Comparison of ENCODE assay signal across 1 cellular context in the genomic region with DNA sequence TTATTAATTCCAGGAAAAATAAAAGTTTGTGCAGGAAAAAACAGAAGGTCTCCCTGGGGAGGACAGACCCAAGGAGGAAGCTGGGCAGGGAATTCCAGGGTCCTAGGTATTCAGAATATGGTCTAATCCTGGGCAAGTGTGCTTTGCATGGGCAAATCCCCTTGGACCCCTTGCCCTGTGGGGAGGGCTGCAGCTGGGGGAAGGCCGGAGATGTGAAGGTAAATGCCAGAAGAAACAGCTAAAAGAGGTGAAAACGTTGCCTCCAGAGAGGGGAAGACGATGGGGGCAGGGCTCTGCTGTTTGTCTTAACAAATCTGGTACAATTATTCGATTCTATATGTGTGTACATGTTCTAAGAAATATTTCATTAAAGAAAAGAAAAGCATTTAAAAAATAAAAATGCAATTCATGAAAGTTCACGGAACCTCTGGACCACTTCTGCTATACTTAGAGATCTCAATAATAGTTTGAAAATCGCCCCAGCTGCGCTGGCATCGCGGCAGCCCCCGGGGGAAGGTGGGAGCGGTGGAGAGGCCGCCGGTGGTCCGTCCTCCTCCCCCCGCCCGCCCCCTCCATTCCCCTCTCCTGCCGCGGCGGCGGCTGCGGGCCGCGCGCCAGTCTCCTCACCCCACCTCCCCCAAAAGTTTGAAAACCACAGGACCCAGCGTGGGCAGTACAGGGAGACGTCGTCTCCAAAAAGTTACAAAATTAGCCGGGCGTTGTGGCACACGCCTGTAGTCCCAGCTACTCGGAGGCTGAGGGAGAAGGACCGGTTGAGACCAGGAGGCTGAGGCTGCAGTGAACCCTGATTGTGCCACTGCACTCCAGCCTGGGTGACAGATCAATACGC.
TF ChIP-seq lines count a peak whose summit lies in the region.

No MANE protein-coding gene starts in this region.

TF ChIP-seq in K562, 482 proteins besides CTCF, POLR2A, EP300 and RAD21:
- TF ChIP-seq RBBP5 (IDR thresholded peaks at IDR 0.05; ENCODE audit: borderline replicate concordance, insufficient read depth, low read length, poor library complexity, severe bottlenecking) (peak; percentile 10), NFRKB (IDR thresholded peaks at IDR 0.05; ENCODE audit: low read depth) (no peak)
